ENCODE assay signal across 12 cellular contexts in genomic region chr11:69721745-69722144, GRCh38.
DNase-seq lines count a peak whose midpoint lies in the region; ATAC-seq and TF ChIP-seq lines count a peak whose summit lies in the region.
"Had no signal": no experiment of that assay in that cellular context is flagged by ENCODE, and none has a peak within 500 bp of the region (broad histone marks: within the 10 kb centered on the region; RNA-seq: fewer than 3 reads in every experiment).

No MANE protein-coding gene starts in this region.

- TF ChIP-seq CTCF in AG04449 (IDR thresholded peaks at IDR 0.05; ENCODE audit: insufficient read depth, low read length, missing control alignments): peak; percentile 8
- TF ChIP-seq CTCF in GM06990 (IDR thresholded peaks at IDR 0.05; ENCODE audit: insufficient read depth, low read length, poor library complexity, severe bottlenecking): peak; percentile 32

- H3K27me3 ChIP-seq in GM06990 (replicated peaks; ENCODE audit: control insufficient read depth, insufficient read depth, low read length): peaks cover 7% of the 10 kb centered on the region

- H3K4me3 ChIP-seq in AG04449 (ENCODE audit: low read depth, low read length) (no peak overlapping the region), GM06990 (replicated peaks; ENCODE audit: low read depth, low read length) (no peak overlapping the region)
- H3K4me3 ChIP-seq: GM23248 had no signal

- DNase-seq in AG04449 (ENCODE audit: low read depth, low spot score): no peak
- DNase-seq in GM06990 (ENCODE audit: extremely low read depth, insufficient read length): no peak
- DNase-seq in RPMI8226: peak; percentile 79
- DNase-seq in iPS-NIHi7 (ENCODE audit: extremely low spot score): peak; percentile 66
- DNase-seq in inferior parietal cortex (ENCODE audit: extremely low spot score): no peak
- DNase-seq in activated CD8-positive, alpha-beta memory T cell treated with anti-CD3 and anti-CD28 coated beads, Interleukin-2, amount 50 U/mL, for 4 hours: no peak
- DNase-seq in UCSD-AML1 (lab: John Stamatoyannopoulos, UW; ENCODE audit: unreplicated experiment): no peak
- DNase-seq: amygdala; GM23248; stimulated activated CD4-positive, alpha-beta T cell treated with anti-CD3 and anti-CD28 coated beads, Interleukin-12 subunit alpha, Interleukin-12 subunit beta, amount 100 ng/mL, for 4 hours had no signal

- POLR2A ChIA-PET in AG04449 (lab: Yijun Ruan, JAX): no interaction called here

- H3K36me3 ChIP-seq in GM06990 (ENCODE audit: control insufficient read depth, insufficient read depth, low read length): no peaks in the 10 kb centered on the region

- CTCF ChIA-PET in AG04449 (lab: Yijun Ruan, JAX): interaction anchor here (0.7 to 0.9 kb wide), 3 partner anchors 79 to 475 kb away, joined by 3 read pairs; no protein-coding TSS in a partner anchor

- ATAC-seq in GM19035 (IDR thresholded peaks at IDR 0.05; ENCODE audit: unreplicated experiment): no peak
- ATAC-seq: stimulated activated memory B cell treated with anti-CD40 and anti-IgM and Interleukin-4, amounts not matched to agents 10 μg/mL and 1 μg/mL and 100 μg/mL, for 72 hours had no signal

Comparison
In these comparisons a context has a peak if more than half of its experiments do, and no peak if none do; other contexts are left out.
1. DNase-seq: peak in RPMI8226 (single experiment) and iPS-NIHi7 (single experiment); none in AG04449 (single experiment), GM06990 (single experiment), inferior parietal cortex (single experiment), activated CD8-positive, alpha-beta memory T cell treated with anti-CD3 and anti-CD28 coated beads, Interleukin-2, amount 50 U/mL, for 4 hours (single experiment) and UCSD-AML1 (single experiment).